Comparison of ENCODE assay signal across 8 cellular contexts in the genomic region with DNA sequence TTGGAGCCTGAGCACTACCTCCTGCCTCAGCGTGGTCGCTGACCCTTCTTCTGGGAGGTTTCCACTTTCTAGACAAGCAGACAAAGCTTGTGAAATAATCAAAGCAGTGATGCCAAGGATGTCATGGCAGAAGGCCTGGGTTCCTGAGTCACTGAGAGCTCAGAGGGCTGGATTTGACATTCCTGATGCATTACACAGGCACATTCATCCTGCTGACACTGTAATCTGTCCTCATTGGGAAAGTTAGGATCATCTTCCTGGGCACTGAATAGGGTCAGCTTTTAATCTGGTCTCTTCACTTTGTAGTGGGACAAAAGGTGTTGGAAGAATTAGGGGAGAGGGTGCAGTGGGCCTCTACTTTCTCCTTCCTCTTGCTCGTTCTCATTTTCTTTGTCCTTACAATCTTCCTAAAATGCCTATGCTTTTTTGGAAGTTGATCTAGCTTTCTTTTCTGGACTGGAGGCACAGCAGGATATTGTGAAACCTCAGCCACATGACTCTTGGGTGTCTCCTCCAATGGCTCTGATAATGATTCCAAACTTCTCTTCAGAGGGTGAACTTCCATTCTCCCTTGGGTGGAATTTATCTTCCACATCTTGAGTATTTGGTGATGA. TPM values are rescaled to one million over a fixed set of nuclear protein-coding genes. Genes with fewer than 3 reads are reported as not detected.
DNase-seq lines count a peak whose midpoint lies in the region; ATAC-seq lines count a peak whose summit lies in the region.

No MANE protein-coding gene starts in this region.

- peak; percentile 28 for DNase-seq in DMS53 (lab: John Stamatoyannopoulos, UW)
- no peak for DNase-seq in DMS53 treated with DMSO at 0.1 percent for 48 hours (lab: John Stamatoyannopoulos, UW; ENCODE audit: unreplicated experiment)
- DNase-seq in brain pericyte (ENCODE audit: low read depth, low spot score): peak; percentile 71
- peak; percentile 97 for DNase-seq in kidney glomerular epithelial cell (lab: John Stamatoyannopoulos, UW)
- DNase-seq in stimulated activated naive CD4-positive, alpha-beta T cell (lab: John Stamatoyannopoulos, UW): no peak
- no peak for DNase-seq in activated CD4-positive, alpha-beta memory T cell treated with anti-CD3 and anti-CD28 coated beads, Interleukin-2, amount 10 ng/mL, durations not matched to agents 7 days and 5 days

- H3K27ac Mint-ChIP-seq in activated CD4-positive, alpha-beta memory T cell treated with anti-CD3 and anti-CD28 coated beads, Interleukin-2, amount 10 ng/mL, durations not matched to agents 7 days and 5 days: no peak overlapping the region

- no peaks in the 10 kb centered on the region for H3K4me1 Mint-ChIP-seq in activated CD4-positive, alpha-beta memory T cell treated with anti-CD3 and anti-CD28 coated beads, Interleukin-2, amount 10 ng/mL, durations not matched to agents 7 days and 5 days

- no peaks in the 10 kb centered on the region for H3K27me3 Mint-ChIP-seq in activated CD4-positive, alpha-beta memory T cell treated with anti-CD3 and anti-CD28 coated beads, Interleukin-2, amount 10 ng/mL, durations not matched to agents 7 days and 5 days

- POLR2A ChIA-PET in activated CD4-positive, alpha-beta memory T cell treated with anti-CD3 and anti-CD28 coated beads, Interleukin-2, amount 10 ng/mL, durations not matched to agents 7 days and 5 days (lab: Charles Lee): interaction anchor here (0.9 kb wide), 1 partner anchor 29 kb away, joined by 3 read pairs; no protein-coding TSS in a partner anchor

- H3K9me3 Mint-ChIP-seq in activated CD4-positive, alpha-beta memory T cell treated with anti-CD3 and anti-CD28 coated beads, Interleukin-2, amount 10 ng/mL, durations not matched to agents 7 days and 5 days: no peaks in the 10 kb centered on the region

- peaks cover 7% of the 10 kb centered on the region for H3K36me3 Mint-ChIP-seq in activated CD4-positive, alpha-beta memory T cell treated with anti-CD3 and anti-CD28 coated beads, Interleukin-2, amount 10 ng/mL, durations not matched to agents 7 days and 5 days (ENCODE audit: low read depth)

- H3K4me3 Mint-ChIP-seq in activated CD4-positive, alpha-beta memory T cell treated with anti-CD3 and anti-CD28 coated beads, Interleukin-2, amount 10 ng/mL, durations not matched to agents 7 days and 5 days: no peak overlapping the region

- no peak for ATAC-seq in HG03565 (IDR thresholded peaks at IDR 0.05; ENCODE audit: unreplicated experiment)

- CTCF ChIA-PET in activated CD4-positive, alpha-beta memory T cell treated with anti-CD3 and anti-CD28 coated beads, Interleukin-2, amount 10 ng/mL, durations not matched to agents 7 days and 5 days (lab: Charles Lee): interaction anchor here (0.6 kb wide), 1 partner anchor 1086 kb away, joined by 4 read pairs; no protein-coding TSS in a partner anchor

- peak overlapping the region; percentile 14 for H3K27ac ChIP-seq in temporal lobe (ENCODE audit: low read depth, low read length)

RNA-seq across cellular contexts. Expression of a gene that starts 29.6 kb away (rescaled TPM):
- total RNA-seq in temporal lobe: 17.2 TPM
- total RNA-seq in activated CD4-positive, alpha-beta memory T cell treated with anti-CD3 and anti-CD28 coated beads, Interleukin-2, amount 10 ng/mL, durations not matched to agents 7 days and 5 days: 10 to 100 TPM; 12.6 to 16.1 TPM

Comparison
In these comparisons a context has a peak if more than half of its experiments do, and no peak if none do; other contexts are left out.
1. DNase-seq: peak in DMS53 (single experiment), brain pericyte (single experiment) and kidney glomerular epithelial cell (single experiment); none in DMS53 treated with DMSO at 0.1 percent for 48 hours (single experiment), stimulated activated naive CD4-positive, alpha-beta T cell (0 of 6) and activated CD4-positive, alpha-beta memory T cell treated with anti-CD3 and anti-CD28 coated beads, Interleukin-2, amount 10 ng/mL, durations not matched to agents 7 days and 5 days (single experiment).